In the genomic region with DNA sequence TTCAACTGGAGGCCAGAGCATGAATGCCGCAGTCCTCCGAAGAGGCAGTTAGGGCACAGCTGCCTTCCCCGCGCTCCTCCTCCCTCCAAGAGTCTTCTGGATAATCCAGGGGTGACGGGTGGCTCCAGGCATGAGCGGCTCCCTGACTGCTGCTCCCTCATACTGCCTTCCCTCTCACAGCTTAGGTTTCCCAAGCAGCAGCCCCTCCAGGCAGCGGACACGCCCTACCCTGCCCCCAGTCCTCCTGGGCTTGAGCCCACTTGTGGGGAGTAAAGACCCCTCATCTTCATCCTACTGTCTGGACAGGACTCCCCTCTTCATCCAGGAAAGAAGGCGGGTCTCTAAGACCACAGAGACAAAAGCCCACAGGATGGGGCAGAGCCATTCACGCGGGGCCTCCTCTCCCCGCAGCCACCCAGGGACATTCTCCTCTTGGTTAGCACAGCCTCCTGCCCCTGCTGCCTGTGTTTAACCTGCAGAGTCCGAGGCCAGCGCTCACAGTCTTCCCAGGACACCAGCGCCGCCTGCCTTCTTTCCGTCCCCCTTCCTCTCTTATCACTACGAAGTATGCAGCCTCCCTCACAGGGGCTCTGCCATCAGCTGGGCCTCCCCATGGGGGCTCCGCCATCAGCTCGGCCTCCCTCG, we compare ENCODE assay signal across 8 cellular contexts. TPM values are rescaled to one million over a fixed set of nuclear protein-coding genes. Genes with fewer than 3 reads are reported as not detected.
DNase-seq lines count a peak whose midpoint lies in the region; ATAC-seq and TF ChIP-seq lines count a peak whose summit lies in the region.
"Not testable (repeated sequence)": the region's sequence is repeated elsewhere in the genome, so short reads cannot be mapped to it uniquely, and the experiment has no call there.

No MANE protein-coding gene starts in this region.

- not testable (repeated sequence) for H3K9ac ChIP-seq in neural progenitor cell

- not testable (repeated sequence) for H4K20me1 ChIP-seq in neural progenitor cell (ENCODE audit: low read depth)

- not testable (repeated sequence) for TF ChIP-seq CTCF in neural progenitor cell (IDR thresholded peaks at IDR 0.05); spleen (IDR thresholded peaks at IDR 0.05 in 8 of 11, conservative IDR thresholded peaks at IDR 0.05 in 3 of 11); uterus (IDR thresholded peaks at IDR 0.05)

- WGBS in spleen, 5 donors, result 85 to 93% (median 87%) methylated on average over 12 to 15 of the region's 21 CpGs

- not testable (repeated sequence) for H3F3A ChIP-seq in neural progenitor cell (ENCODE audit: low read depth)

- DNase-seq in NCI-H146 (lab: John Stamatoyannopoulos, UW) (peak; percentile 19), cardiac septum (ENCODE audit: low spot score) (peak; percentile 75), left lobe of liver (ENCODE audit: low spot score) (peak; percentile 44), neural progenitor cell (ENCODE audit: low spot score) (peak; percentile 62), spleen (peak; percentile 71), uterus (peak; percentile 10 to 11)
- peak; percentile 22 for DNase-seq in activated CD4-positive, CD25-positive, alpha-beta regulatory T cell treated with anti-CD3 and anti-CD28 coated beads, Interleukin-2, amount 50 U/mL, for 72 hours
- DNase-seq in activated naive CD8-positive, alpha-beta T cell treated with anti-CD3 and anti-CD28 coated beads, Interleukin-2, amount 10 ng/mL, durations not matched to agents 7 days and 5 days, result peak; percentile 22

- not testable (repeated sequence) for H3K27ac Mint-ChIP-seq in activated naive CD8-positive, alpha-beta T cell treated with anti-CD3 and anti-CD28 coated beads, Interleukin-2, amount 10 ng/mL, durations not matched to agents 7 days and 5 days
- H3K27ac Mint-ChIP-seq in neural progenitor cell, result peak overlapping the region; percentile 93

- H2AFZ ChIP-seq in neural progenitor cell (replicated peaks), result peak overlapping the region; percentile 82

- POLR2A ChIA-PET in activated naive CD8-positive, alpha-beta T cell treated with anti-CD3 and anti-CD28 coated beads, Interleukin-2, amount 10 ng/mL, durations not matched to agents 7 days and 5 days (lab: Charles Lee), result not testable (repeated sequence)

- not testable (repeated sequence) for H3K4me3 ChIP-seq in neural progenitor cell, spleen, uterus

- not testable (repeated sequence) for H3K36me3 Mint-ChIP-seq in activated naive CD8-positive, alpha-beta T cell treated with anti-CD3 and anti-CD28 coated beads, Interleukin-2, amount 10 ng/mL, durations not matched to agents 7 days and 5 days; neural progenitor cell

- not testable (repeated sequence) for H3K4me1 Mint-ChIP-seq in activated naive CD8-positive, alpha-beta T cell treated with anti-CD3 and anti-CD28 coated beads, Interleukin-2, amount 10 ng/mL, durations not matched to agents 7 days and 5 days
- H3K4me1 Mint-ChIP-seq in neural progenitor cell, result peaks cover 19% of the 10 kb centered on the region

- not testable (repeated sequence) for H3K79me2 ChIP-seq in neural progenitor cell (ENCODE audit: low read depth)

- not testable (repeated sequence) for H3K4me3 Mint-ChIP-seq in activated naive CD8-positive, alpha-beta T cell treated with anti-CD3 and anti-CD28 coated beads, Interleukin-2, amount 10 ng/mL, durations not matched to agents 7 days and 5 days
- H3K4me3 Mint-ChIP-seq in neural progenitor cell, result peak overlapping the region; percentile 17

- H3K27ac ChIP-seq in neural progenitor cell, result peak overlapping the region; percentile 55
- H3K27ac ChIP-seq in spleen, uterus: not testable (repeated sequence)

- H3K9me3 ChIP-seq in neural progenitor cell (ENCODE audit: low read depth); spleen; uterus: not testable (repeated sequence)

- H3K4me2 ChIP-seq in neural progenitor cell, result peak overlapping the region; percentile 70

- H3K27me3 Mint-ChIP-seq in activated naive CD8-positive, alpha-beta T cell treated with anti-CD3 and anti-CD28 coated beads, Interleukin-2, amount 10 ng/mL, durations not matched to agents 7 days and 5 days; neural progenitor cell (ENCODE audit: insufficient read depth, low read depth): not testable (repeated sequence)

- intact Hi-C loops in cardiac septum (cut with DNase I), result loop anchor here (5.0 kb wide), 1 partner anchor 83 kb away; no protein-coding TSS in a partner anchor
- intact Hi-C loops in spleen (cut with DNase I; ENCODE audit: low total_unique reads); uterus (cut with DNase I; ENCODE audit: low total_unique reads): not testable (repeated sequence)

- H3K9me3 Mint-ChIP-seq in activated naive CD8-positive, alpha-beta T cell treated with anti-CD3 and anti-CD28 coated beads, Interleukin-2, amount 10 ng/mL, durations not matched to agents 7 days and 5 days; neural progenitor cell: not testable (repeated sequence)

- H3K27me3 ChIP-seq in neural progenitor cell; spleen (replicated peaks in 1 of 7); uterus: not testable (repeated sequence)

- H3K36me3 ChIP-seq in neural progenitor cell, spleen, uterus: not testable (repeated sequence)

- TF ChIP-seq POLR2A in spleen (IDR thresholded peaks at IDR 0.05); uterus (IDR thresholded peaks at IDR 0.05): not testable (repeated sequence)

- not testable (repeated sequence) for ATAC-seq in activated naive CD8-positive, alpha-beta T cell treated with anti-CD3 and anti-CD28 coated beads, Interleukin-2, amount 10 ng/mL, durations not matched to agents 7 days and 5 days (ENCODE audit: low read depth); left lobe of liver

- H3K4me1 ChIP-seq in neural progenitor cell, result peaks cover 16% of the 10 kb centered on the region
- not testable (repeated sequence) for H3K4me1 ChIP-seq in spleen, uterus

RNA-seq across cellular contexts. Expression of a gene that starts 5.6 kb away (rescaled TPM):
- 10 to 100 TPM; 10.2 to 12.8 TPM for total RNA-seq in activated naive CD8-positive, alpha-beta T cell treated with anti-CD3 and anti-CD28 coated beads, Interleukin-2, amount 10 ng/mL, durations not matched to agents 7 days and 5 days
- 10.6 TPM for total RNA-seq in cardiac septum
- total RNA-seq in left lobe of liver, result 19.1 TPM
- total RNA-seq in neural progenitor cell (ENCODE audit: low replicate concordance), result 0.92 and 9.5 TPM in 2 replicates
- 10 to 100 TPM in 4 of 7 donors, 1 to 10 TPM in 3; 1.3 to 75.0 (median 10.5) TPM for total RNA-seq in spleen
- polyA plus RNA-seq in spleen, result 1 to 10 TPM; 1.9 to 2.8 (median 2.1) TPM
- total RNA-seq in uterus, result 10 to 100 TPM in 1 of 4 donors, 1 to 10 TPM in 2, not detected in 1; 1.8 to 14.4 (median 8.2) TPM

RNA-seq across cellular contexts. Expression of a gene that starts 47.4 kb away (rescaled TPM):
- total RNA-seq in activated naive CD8-positive, alpha-beta T cell treated with anti-CD3 and anti-CD28 coated beads, Interleukin-2, amount 10 ng/mL, durations not matched to agents 7 days and 5 days, result 10 to 100 TPM; 63.5 to 65.6 TPM
- total RNA-seq in cardiac septum, result 25.9 TPM
- total RNA-seq in left lobe of liver, result 19.0 TPM
- total RNA-seq in neural progenitor cell (ENCODE audit: low replicate concordance), result 37.5 and 45.1 TPM in 2 replicates
- total RNA-seq in spleen, result 10 to 100 TPM; 32.2 to 82.9 (median 39.7) TPM
- 10 to 100 TPM; 26.5 to 54.5 (median 38.6) TPM for polyA plus RNA-seq in spleen
- 10 to 100 TPM; 31.0 to 53.9 (median 44.2) TPM for total RNA-seq in uterus

RNA-seq across cellular contexts. Expression of a gene that starts 47.5 kb away (rescaled TPM):
- total RNA-seq in activated naive CD8-positive, alpha-beta T cell treated with anti-CD3 and anti-CD28 coated beads, Interleukin-2, amount 10 ng/mL, durations not matched to agents 7 days and 5 days, result 10 to 100 TPM; 18.3 to 20.9 TPM
- total RNA-seq in cardiac septum, result 0.57 TPM
- total RNA-seq in left lobe of liver, result 1.0 TPM
- total RNA-seq in neural progenitor cell (ENCODE audit: low replicate concordance), result 32.3 and 32.6 TPM in 2 replicates
- total RNA-seq in spleen, result 1 to 10 TPM; 1.0 to 5.4 (median 2.1) TPM
- 1 to 10 TPM; 1.2 to 3.4 (median 2.6) TPM for polyA plus RNA-seq in spleen
- total RNA-seq in uterus, result 10 to 100 TPM in 1 of 4 donors, 1 to 10 TPM in 2, not detected in 1; 1.2 to 10.5 (median 1.3) TPM

Comparison
In these comparisons a context has a peak if more than half of its experiments do, and no peak if none do; other contexts are left out.
1. DNase-seq: peak in every context shown above with its lines; median percentile 75 in cardiac septum; 71 in spleen; 62 in neural progenitor cell; 44 in left lobe of liver; 22 in activated CD4-positive, CD25-positive, alpha-beta regulatory T cell treated with anti-CD3 and anti-CD28 coated beads, Interleukin-2, amount 50 U/mL, for 72 hours; 22 in activated naive CD8-positive, alpha-beta T cell treated with anti-CD3 and anti-CD28 coated beads, Interleukin-2, amount 10 ng/mL, durations not matched to agents 7 days and 5 days; 19 in NCI-H146; 10 in uterus.